8 cellular contexts compared by ENCODE assay signal in the genomic region with DNA sequence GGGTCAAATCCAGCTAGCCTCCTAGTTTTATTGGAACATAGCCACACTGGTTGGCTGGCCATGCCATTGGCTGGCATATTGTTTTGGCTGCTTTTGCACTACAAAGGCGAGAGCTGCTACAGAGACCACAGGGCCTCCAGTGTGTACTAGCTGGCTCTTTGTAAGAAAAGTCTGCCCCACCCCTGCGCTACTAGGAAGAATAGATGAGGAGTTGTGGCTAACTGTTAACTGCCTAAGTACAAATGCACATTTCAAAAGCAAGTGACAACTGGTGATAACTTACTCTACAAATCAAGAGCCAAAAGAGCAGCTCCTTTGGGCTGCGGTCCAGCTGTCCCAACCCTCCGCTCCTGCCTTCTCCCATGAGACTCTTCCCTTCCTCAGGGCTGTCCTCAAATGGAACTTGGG.
A peak's percentile ranks its signal among the peaks of the same experiment; 100 is the strongest.
DNase-seq lines count a peak whose midpoint lies in the region; ATAC-seq and TF ChIP-seq lines count a peak whose summit lies in the region.

No MANE protein-coding gene starts in this region.

- no peak for TF ChIP-seq POLR2A in sigmoid colon (IDR thresholded peaks at IDR 0.05)

- H3K9me3 ChIP-seq in HUES64 (ENCODE audit: insufficient read depth, low read depth, low read length) (no peaks in the 10 kb centered on the region), heart right ventricle (no peaks in the 10 kb centered on the region), sigmoid colon (no peaks in the 10 kb centered on the region)

- peak; percentile 63 for DNase-seq in activated CD4-positive, alpha-beta memory T cell treated with anti-CD3 and anti-CD28 coated beads for 36 hours
- DNase-seq in heart right ventricle (peak; percentile 58 to 65), sigmoid colon (peak; percentile 66), HT-29 (ENCODE audit: low spot score) (no peak), NCI-H1930 (lab: John Stamatoyannopoulos, UW) (no peak), SKM-1 (lab: John Stamatoyannopoulos, UW; ENCODE audit: unreplicated experiment) (no peak)

- H3K9ac ChIP-seq in HUES64 (ENCODE audit: low read depth, low read length), result no peak overlapping the region

- POLR2A ChIA-PET in activated CD4-positive, alpha-beta memory T cell treated with anti-CD3 and anti-CD28 coated beads for 36 hours (lab: Charles Lee), result interaction anchor here (0.8 to 5.3 kb wide), 10 partner anchors 11 to 66 kb away, joined by 3 to 70 read pairs (median 6); partner anchors contain the start of gene SERINC5

- peaks cover 78% of the 10 kb centered on the region for H3K4me1 ChIP-seq in HUES64 (ENCODE audit: insufficient read depth, low read length)
- H3K4me1 ChIP-seq in heart right ventricle, result peaks cover 29 to 75% (median 62%) of the 10 kb centered on the region in 9 donors
- peaks cover 0 to 57% (median 49%) of the 10 kb centered on the region in 4 donors for H3K4me1 ChIP-seq in sigmoid colon

- TF ChIP-seq EP300 in sigmoid colon (IDR thresholded peaks at IDR 0.05), result no peak

- peaks cover 12% of the 10 kb centered on the region for H3K36me3 Mint-ChIP-seq in activated CD4-positive, alpha-beta memory T cell treated with anti-CD3 and anti-CD28 coated beads for 36 hours

- H3K27me3 Mint-ChIP-seq in activated CD4-positive, alpha-beta memory T cell treated with anti-CD3 and anti-CD28 coated beads for 36 hours, result no peaks in the 10 kb centered on the region

- peak overlapping the region; percentile 92 for H3K27ac Mint-ChIP-seq in activated CD4-positive, alpha-beta memory T cell treated with anti-CD3 and anti-CD28 coated beads for 36 hours

- peak overlapping the region; percentile 61 for H3K4me3 Mint-ChIP-seq in activated CD4-positive, alpha-beta memory T cell treated with anti-CD3 and anti-CD28 coated beads for 36 hours

- WGBS in HUES64, result 16% methylated on average over 4 of the region's 4 CpGs
- WGBS in heart right ventricle, 2 donors, result 19 to 23% methylated on average over 4 of the region's 4 CpGs
- 42 to 49% methylated on average over 4 of the region's 4 CpGs for WGBS in sigmoid colon, 2 donors

- H3K4me1 Mint-ChIP-seq in activated CD4-positive, alpha-beta memory T cell treated with anti-CD3 and anti-CD28 coated beads for 36 hours (ENCODE audit: low read depth), result peaks cover 78% of the 10 kb centered on the region

- peak; percentile 46 to 71 (median 66) for ATAC-seq in heart right ventricle
- ATAC-seq in GM18519 (IDR thresholded peaks at IDR 0.05; ENCODE audit: low FRiP score, unreplicated experiment), result no peak

- CTCF ChIA-PET in activated CD4-positive, alpha-beta memory T cell treated with anti-CD3 and anti-CD28 coated beads for 36 hours (lab: Charles Lee), result interaction anchor here (1.1 to 6.2 kb wide), 5 partner anchors 10 to 100 kb away, joined by 3 to 46 read pairs (median 5); no protein-coding TSS in a partner anchor

- peak overlapping the region; percentile 61; the same call in 1 of the 2 replicates for H3K27ac ChIP-seq in HUES64 (ENCODE audit: low read depth, low read length)
- peak overlapping the region; percentile 57 to 87 (median 78) for H3K27ac ChIP-seq in heart right ventricle
- peak overlapping the region; percentile 67 to 78 (median 73) for H3K27ac ChIP-seq in sigmoid colon

- H3K27me3 ChIP-seq in HUES64 (ENCODE audit: insufficient read depth, low read length) (no peaks in the 10 kb centered on the region), heart right ventricle (no peaks in the 10 kb centered on the region), sigmoid colon (no peaks in the 10 kb centered on the region)

- no peaks in the 10 kb centered on the region for H3K9me3 Mint-ChIP-seq in activated CD4-positive, alpha-beta memory T cell treated with anti-CD3 and anti-CD28 coated beads for 36 hours

- intact Hi-C loops in activated CD4-positive, alpha-beta memory T cell treated with anti-CD3 and anti-CD28 coated beads for 36 hours (cut with micrococcal nuclease), result loop anchor here (1.0 to 5.0 kb wide), 5 partner anchors 39 to 200 kb away; partner anchors contain the start of gene MTX3
- intact Hi-C loops in heart right ventricle (cut with DNase I), result loop anchor here in 6 of 10 donors (1.0 to 10.0 kb wide), 8 partner anchors 45 to 65 kb away; partner anchors contain the start of gene SERINC5 (in 4 of the 6)
- intact Hi-C loops in sigmoid colon (cut with DNase I), result loop anchor here (2.0 kb wide), 1 partner anchor 65 kb away; the partner anchor contains the start of gene SERINC5

- H3K4me3 ChIP-seq in HUES64 (ENCODE audit: low read length) (peak overlapping the region; percentile 8), heart right ventricle (peak overlapping the region in 3 of 10 donors; percentile 6 to 16 (median 16)), sigmoid colon (no peak overlapping the region)

- no peaks in the 10 kb centered on the region for H3K36me3 ChIP-seq in HUES64 (ENCODE audit: insufficient read depth, low read length)
- peaks cover 0 to 3% (median 0%) of the 10 kb centered on the region in 9 donors for H3K36me3 ChIP-seq in heart right ventricle
- H3K36me3 ChIP-seq in sigmoid colon, result no peaks in the 10 kb centered on the region

- TF ChIP-seq CTCF in heart right ventricle (IDR thresholded peaks at IDR 0.05), result no peak
- no peak for TF ChIP-seq CTCF in sigmoid colon (IDR thresholded peaks at IDR 0.05)

Comparison
In these comparisons a context has a peak if more than half of its experiments do, and no peak if none do; other contexts are left out.
1. DNase-seq: peak in activated CD4-positive, alpha-beta memory T cell treated with anti-CD3 and anti-CD28 coated beads for 36 hours (single experiment), heart right ventricle (2 of 2) and sigmoid colon (single experiment); none in HT-29 (single experiment), NCI-H1930 (0 of 2) and SKM-1 (single experiment).
2. Peak in every context shown above with its lines, with median percentiles within 50 percentile points of each other: H3K27ac ChIP-seq.